In genomic region chr2:128316777-128317185, GRCh38 we compare ENCODE assay signal across 8 cellular contexts. TPM values are rescaled to one million over a fixed set of nuclear protein-coding genes. Genes with fewer than 3 reads are reported as not detected.
DNase-seq lines count a peak whose midpoint lies in the region; ATAC-seq and TF ChIP-seq lines count a peak whose summit lies in the region.

No MANE protein-coding gene starts in this region.

- peak overlapping the region; percentile 6 for H3K27ac ChIP-seq in parathyroid adenoma

- DNase-seq in T-helper 17 cell (no peak), fibroblast of villous mesenchyme (ENCODE audit: low read depth) (no peak), kidney glomerular epithelial cell (lab: John Stamatoyannopoulos, UW) (no peak)

- no peaks in the 10 kb centered on the region for H3K27me3 ChIP-seq in parathyroid adenoma (ENCODE audit: control insufficient read depth, insufficient read depth, low read length)

- H2AFZ ChIP-seq in parathyroid adenoma = no peak overlapping the region

- H3K4me1 ChIP-seq in ES-I3 (ENCODE audit: insufficient read depth, low read length) = peaks cover 7% of the 10 kb centered on the region; the same call in 1 of the 2 replicates
- H3K4me1 ChIP-seq in parathyroid adenoma = peaks cover 24% of the 10 kb centered on the region

- H3K4me3 Mint-ChIP-seq in T-helper 17 cell = peak overlapping the region; percentile 93

- H3K4me1 Mint-ChIP-seq in T-helper 17 cell = peaks cover 42% of the 10 kb centered on the region

- H3K9me3 ChIP-seq in ES-I3 (ENCODE audit: control insufficient read depth, insufficient read depth, low read length) (no peaks in the 10 kb centered on the region), T-helper 17 cell (ENCODE audit: control insufficient read depth, low read length, poor library complexity, severe bottlenecking) (no peaks in the 10 kb centered on the region), parathyroid adenoma (ENCODE audit: control insufficient read depth, low read length) (no peaks in the 10 kb centered on the region)

- TF ChIP-seq CTCF in fibroblast of villous mesenchyme (IDR thresholded peaks at IDR 0.05; ENCODE audit: insufficient read depth, low read depth, low read length) (no peak), parathyroid adenoma (IDR thresholded peaks at IDR 0.05) (no peak)

- ATAC-seq in T-helper 17 cell (no peak), HG03520 (IDR thresholded peaks at IDR 0.05; ENCODE audit: unreplicated experiment) (no peak), GM18867 (IDR thresholded peaks at IDR 0.05; ENCODE audit: unreplicated experiment) (no peak), GM19455 (IDR thresholded peaks at IDR 0.05; ENCODE audit: unreplicated experiment) (no peak)

- peaks cover 53% of the 10 kb centered on the region for H3K79me2 ChIP-seq in parathyroid adenoma

- H3K27me3 Mint-ChIP-seq in T-helper 17 cell = no peaks in the 10 kb centered on the region

- H3K27ac Mint-ChIP-seq in T-helper 17 cell = no peak overlapping the region

- H3K9ac ChIP-seq in ES-I3 (ENCODE audit: low read depth, low read length) = peak overlapping the region; percentile 74
- H3K9ac ChIP-seq in parathyroid adenoma = peak overlapping the region; percentile 23

- H3K36me3 ChIP-seq in ES-I3 (ENCODE audit: insufficient read depth, low read length) = no peaks in the 10 kb centered on the region
- no peaks in the 10 kb centered on the region for H3K36me3 ChIP-seq in parathyroid adenoma (ENCODE audit: control insufficient read depth, insufficient read depth, low read length)

- H3K36me3 Mint-ChIP-seq in T-helper 17 cell (ENCODE audit: low read depth) = no peaks in the 10 kb centered on the region

- H3K4me2 ChIP-seq in parathyroid adenoma (ENCODE audit: low read length) = peak overlapping the region; percentile 94

- H3K4me3 ChIP-seq in fibroblast of villous mesenchyme (ENCODE audit: low read depth, low read length) = peak overlapping the region; percentile 82
- H3K4me3 ChIP-seq in parathyroid adenoma (ENCODE audit: low read depth, low read length) = peak overlapping the region; percentile 62

RNA-seq across cellular contexts. Expression of gene HS6ST1, which starts 1.9 kb away (rescaled TPM):
- 10 to 100 TPM; 12.5 to 12.9 TPM for total RNA-seq in T-helper 17 cell
- 17.1 and 19.9 TPM in 2 replicates for total RNA-seq in fibroblast of villous mesenchyme
